In genomic region chr12:48175613-48176416, GRCh38 we compare ENCODE assay signal across 1 cellular context.
A peak's percentile ranks its signal among the peaks of the same experiment; 100 is the strongest.
TF ChIP-seq lines count a peak whose summit lies in the region.

No MANE protein-coding gene starts in this region.

TF ChIP-seq in K562, 482 proteins besides CTCF, POLR2A, EP300 and RAD21 (continued from another document and continues in another):
- TF ChIP-seq AFF1 (IDR thresholded peaks at IDR 0.05; ENCODE audit: low read depth in 1 of 2, partially characterized antibody in 2 of 2) (peak in 1 of 2 experiments; percentile 51), POU5F1 (IDR thresholded peaks at IDR 0.05; ENCODE audit: borderline replicate concordance, low read depth, low read length, partially characterized antibody) (no peak), ZNF140 (CRISPR knock-in tag; IDR thresholded peaks at IDR 0.05) (no peak), ZNF354B (CRISPR knock-in tag; IDR thresholded peaks at IDR 0.05) (no peak), PRPF4 (IDR thresholded peaks at IDR 0.05; ENCODE audit: insufficient read depth, low read depth, low read length, poor library complexity, severe bottlenecking) (no peak), POLR3G (IDR thresholded peaks at IDR 0.05; ENCODE audit: extremely low read depth, insufficient read length, insufficient replicate concordance) (no peak), CBFA2T2 (conservative IDR thresholded peaks at IDR 0.05) (no peak), PML (IDR thresholded peaks at IDR 0.05; ENCODE audit: low read length) (peak; percentile 31; the same call in 1 of the 2 replicates), ZNF609 (CRISPR knock-in tag; IDR thresholded peaks at IDR 0.05; ENCODE audit: borderline replicate concordance) (no peak), HNRNPLL (IDR thresholded peaks at IDR 0.05; ENCODE audit: low read depth, low read length, poor library complexity, severe bottlenecking) (no peak), E2F1 (CRISPR knock-in tag; IDR thresholded peaks at IDR 0.05) (no peak), STAT6 (CRISPR knock-in tag; IDR thresholded peaks at IDR 0.05) (no peak), KAT2B (IDR thresholded peaks at IDR 0.05; ENCODE audit: low read depth, low read length) (no peak), CEBPG (CRISPR knock-in tag; IDR thresholded peaks at IDR 0.05) (no peak; the same call in 1 of the 2 replicates), CEBPG (tag; conservative IDR thresholded peaks at IDR 0.05 in 1 of 2, IDR thresholded peaks at IDR 0.05 in 1 of 2) (peak; percentile 68 to 94), SMAD4 (CRISPR knock-in tag; conservative IDR thresholded peaks at IDR 0.05) (no peak), TAF9B (IDR thresholded peaks at IDR 0.05; ENCODE audit: partially characterized antibody) (no peak), ZNF212 (CRISPR knock-in tag; IDR thresholded peaks at IDR 0.05) (no peak), YBX1 (IDR thresholded peaks at IDR 0.05) (no peak), CUX1 (CRISPR knock-in tag; IDR thresholded peaks at IDR 0.05) (no peak), IRF1 (CRISPR knock-in tag; IDR thresholded peaks at IDR 0.05; ENCODE audit: borderline replicate concordance) (no peak), ZNF124 (CRISPR knock-in tag; IDR thresholded peaks at IDR 0.05) (no peak), CHAMP1 (IDR thresholded peaks at IDR 0.05) (no peak), ARID3A (IDR thresholded peaks at IDR 0.05; ENCODE audit: borderline replicate concordance, low read depth, low read length) (no peak), KDM5B (IDR thresholded peaks at IDR 0.05; ENCODE audit: insufficient replicate concordance, low read depth, low read length) (no peak), RBM39 (optimal IDR thresholded peaks at IDR 0.05; ENCODE audit: low read depth, low read length) (no peak), ZNF347 (CRISPR knock-in tag; IDR thresholded peaks at IDR 0.05; ENCODE audit: low read depth) (no peak), ZBTB9 (CRISPR knock-in tag; IDR thresholded peaks at IDR 0.05) (0 out of 2 replicates have a peak, but pooled peaks have one; percentile 25), RBFOX2 (IDR thresholded peaks at IDR 0.05; ENCODE audit: low read depth, low read length) (peak; percentile 50), LEF1 (IDR thresholded peaks at IDR 0.05) (peak; percentile 93)
